Comparison of ENCODE assay signal across 9 cellular contexts in the genomic region with DNA sequence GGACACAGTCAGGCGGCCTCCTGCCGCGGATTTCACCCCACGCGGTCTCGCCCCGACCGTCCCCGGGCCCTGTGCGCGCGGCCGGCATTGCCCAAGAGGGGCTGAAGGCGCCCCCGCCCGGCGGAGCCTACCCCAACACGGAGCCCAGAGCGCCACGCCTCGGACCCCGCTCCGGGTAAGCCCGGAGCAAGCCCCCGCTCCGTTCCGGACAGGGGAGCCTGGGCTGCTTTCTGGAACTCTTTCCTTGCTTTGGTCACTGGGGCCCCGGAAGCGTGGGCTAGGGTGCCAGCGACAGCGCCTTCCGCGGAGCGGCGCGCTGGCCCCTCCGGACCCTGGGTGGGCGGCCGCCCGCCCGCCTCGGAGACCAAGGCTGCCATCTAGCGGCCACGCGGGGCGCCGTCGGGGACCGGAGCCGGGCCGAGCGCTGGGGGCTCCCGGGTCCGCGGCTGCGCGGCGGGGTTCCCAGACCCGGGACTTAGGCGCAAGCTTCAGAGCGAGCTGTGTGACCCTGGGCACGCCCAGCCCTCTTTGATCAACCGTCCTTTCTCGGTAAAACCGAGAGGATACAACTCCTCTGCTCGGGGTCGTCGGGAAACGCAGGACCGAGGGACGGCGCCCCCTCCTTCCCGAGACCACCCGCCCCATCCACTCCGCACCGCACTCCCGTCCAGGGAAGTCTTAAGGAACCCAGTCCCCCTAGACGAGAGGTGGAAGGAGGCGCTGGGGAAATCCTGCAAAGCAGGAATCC. TPM values are rescaled to one million over a fixed set of nuclear protein-coding genes. Genes with fewer than 3 reads are reported as not detected.
A peak's percentile ranks its signal among the peaks of the same experiment; 100 is the strongest.
DNase-seq lines count a peak whose midpoint lies in the region; ATAC-seq and TF ChIP-seq lines count a peak whose summit lies in the region.
"Had no signal": no experiment of that assay in that cellular context is flagged by ENCODE, and none has a peak within 500 bp of the region (broad histone marks: within the 10 kb centered on the region; RNA-seq: fewer than 3 reads in every experiment).

No MANE protein-coding gene starts in this region.

- CTCF ChIA-PET in MCF 10A (lab: Yijun Ruan, JAX), result interaction anchor here (0.6 to 7.1 kb wide), 14 partner anchors 14 to 1003 kb away, joined by 3 to 32 read pairs (median 4); a partner anchor contains a TSS

- H3K4me3 Mint-ChIP-seq in T-helper 17 cell (peak overlapping the region; percentile 67), MCF 10A (ENCODE audit: unreplicated experiment) (no peak overlapping the region)
- H3K4me3 Mint-ChIP-seq: activated naive CD4-positive, alpha-beta T cell treated with anti-CD3 and anti-CD28 coated beads, Interleukin-2, amount 50 U/mL, for 24 hours had no signal

- no peaks in the 10 kb centered on the region for H3K9me3 Mint-ChIP-seq in MCF 10A (ENCODE audit: unreplicated experiment)
- H3K9me3 Mint-ChIP-seq: activated naive CD4-positive, alpha-beta T cell treated with anti-CD3 and anti-CD28 coated beads, Interleukin-2, amount 50 U/mL, for 24 hours had no signal

- H3K36me3 Mint-ChIP-seq in T-helper 17 cell (ENCODE audit: low read depth) (no peaks in the 10 kb centered on the region), MCF 10A (ENCODE audit: insufficient read depth, unreplicated experiment) (no peaks in the 10 kb centered on the region)
- H3K36me3 Mint-ChIP-seq: activated naive CD4-positive, alpha-beta T cell treated with anti-CD3 and anti-CD28 coated beads, Interleukin-2, amount 50 U/mL, for 24 hours had no signal

- ATAC-seq in T-helper 17 cell, result peak; percentile 69
- no peak for ATAC-seq in GM18909 (IDR thresholded peaks at IDR 0.05; ENCODE audit: poor library complexity, unreplicated experiment)
- ATAC-seq in HG02610 (IDR thresholded peaks at IDR 0.05; ENCODE audit: unreplicated experiment), result no peak

- no peak overlapping the region for H3K27ac Mint-ChIP-seq in T-helper 17 cell
- no peak overlapping the region for H3K27ac Mint-ChIP-seq in MCF 10A (ENCODE audit: low read depth, unreplicated experiment)
- H3K27ac Mint-ChIP-seq: activated naive CD4-positive, alpha-beta T cell treated with anti-CD3 and anti-CD28 coated beads, Interleukin-2, amount 50 U/mL, for 24 hours had no signal

- H3K4me1 Mint-ChIP-seq in T-helper 17 cell (peaks cover 4% of the 10 kb centered on the region), MCF 10A (ENCODE audit: insufficient read depth, unreplicated experiment) (no peaks in the 10 kb centered on the region)

- intact Hi-C loops in MCF 10A (cut with micrococcal nuclease), result no loop called here

- DNase-seq in NCI-H1092 (lab: John Stamatoyannopoulos, UW), result peak; percentile 17
- DNase-seq in NCI-H1092 treated with DMSO at 0.1 percent for 48 hours (lab: John Stamatoyannopoulos, UW), result no peak
- DNase-seq in T-helper 17 cell, result peak; percentile 32 to 41 (median 37)
- no peak for DNase-seq in MCF 10A (ENCODE audit: unreplicated experiment)
- peak; percentile 86 for DNase-seq in left kidney (ENCODE audit: low read depth, low spot score)
- peak; percentile 17 for DNase-seq in stimulated activated CD8-positive, alpha-beta memory T cell treated with anti-CD3 and anti-CD28 coated beads, Interleukin-15, amount 100 ng/mL, for 1 hour (ENCODE audit: low read depth)

- peak; percentile 61 for TF ChIP-seq CTCF in MCF 10A (IDR thresholded peaks at IDR 0.05; ENCODE audit: unreplicated experiment)

- no TSS peak for BruUV-seq in MCF 10A (replicated peaks; lab: Mats Ljungman, UMichigan)

- no peaks in the 10 kb centered on the region for H3K9me3 ChIP-seq in T-helper 17 cell (ENCODE audit: control insufficient read depth, low read length, poor library complexity, severe bottlenecking)

- POLR2A ChIA-PET in MCF 10A (lab: Yijun Ruan, JAX), result no interaction called here

- H3K27me3 Mint-ChIP-seq in T-helper 17 cell (peaks cover 83% of the 10 kb centered on the region), MCF 10A (ENCODE audit: insufficient read depth, unreplicated experiment) (peaks cover 11% of the 10 kb centered on the region)

RNA-seq across cellular contexts. Expression of a gene that starts 41.4 kb away (rescaled TPM):
- total RNA-seq in T-helper 17 cell, result 10 to 100 TPM; 15.8 to 16.9 TPM
- 23.3 and 40.6 TPM in 2 replicates for total RNA-seq in MCF 10A (2022)

RNA-seq across cellular contexts. Expression of a gene that starts 55.0 kb away (rescaled TPM):
- total RNA-seq in T-helper 17 cell (1 to 10 TPM; 4.9 to 9.8 TPM), MCF 10A (2022) (16.1 and 18.9 TPM in 2 replicates)

Comparison
In these comparisons a context has a peak if more than half of its experiments do, and no peak if none do; other contexts are left out.
1. DNase-seq: peak in NCI-H1092 (single experiment), T-helper 17 cell (3 of 3), left kidney (single experiment) and stimulated activated CD8-positive, alpha-beta memory T cell treated with anti-CD3 and anti-CD28 coated beads, Interleukin-15, amount 100 ng/mL, for 1 hour (single experiment); none in NCI-H1092 treated with DMSO at 0.1 percent for 48 hours (single experiment) and MCF 10A (single experiment).